In genomic region chr17:81298325-81298990, GRCh38 we compare ENCODE assay signal across 31 cellular contexts. TPM values are rescaled to one million over a fixed set of nuclear protein-coding genes. Genes with fewer than 3 reads are reported as not detected.
DNase-seq lines count a peak whose midpoint lies in the region; ATAC-seq, FAIRE-seq and TF ChIP-seq lines count a peak whose summit lies in the region.
"Had no signal": no experiment of that assay in that cellular context is flagged by ENCODE, and none has a peak within 500 bp of the region (broad histone marks: within the 10 kb centered on the region; RNA-seq: fewer than 3 reads in every experiment).

No MANE protein-coding gene starts in this region.

- intact Hi-C loops in breast epithelium (cut with DNase I; ENCODE audit: low total_unique reads) = no loop called here
- intact Hi-C loops in MCF 10A (cut with micrococcal nuclease) = no loop called here
- intact Hi-C loops in HepG2 (cut with micrococcal nuclease; ENCODE audit: unreplicated experiment) = loop anchor here (5.0 kb wide), 1 partner anchor 184 kb away; no protein-coding TSS in a partner anchor
- intact Hi-C loops in Right ventricle myocardium superior (cut with DNase I) = loop anchor here (5.0 kb wide), 1 partner anchor 94 kb away; no protein-coding TSS in a partner anchor

- ATAC-seq in HepG2 (no peak), upper lobe of left lung (ENCODE audit: low FRiP score in 2 of 2) (peak in 1 of 2 donors; percentile 47), T-cell (replicated peaks in 1 of 4) (no peak), Right ventricle myocardium superior (ENCODE audit: poor library complexity) (no peak), GM21825 (IDR thresholded peaks at IDR 0.05; ENCODE audit: unreplicated experiment) (no peak)
- ATAC-seq: activated CD4-positive, alpha-beta T cell treated with anti-CD3 and anti-CD28 coated beads for 36 hours; activated CD8-positive, alpha-beta T cell treated with anti-CD3 and anti-CD28 coated beads, Interleukin-2, amount 10 ng/mL, durations not matched to agents 7 days and 5 days; activated naive CD4-positive, alpha-beta T cell treated with anti-CD3 and anti-CD28 coated beads, Interleukin-2, amount 50 U/mL, for 72 hours; GM12878; heart right ventricle; stimulated activated memory B cell treated with anti-CD40 and anti-IgM and Interleukin-4, amounts not matched to agents 10 μg/mL and 1 μg/mL and 100 μg/mL, for 72 hours had no signal

- H3K27ac Mint-ChIP-seq in MCF 10A (ENCODE audit: low read depth, unreplicated experiment) (no peak overlapping the region), T-cell (peak overlapping the region in 1 of 2 donors; percentile 22)
- H3K27ac Mint-ChIP-seq: activated CD4-positive, alpha-beta T cell treated with anti-CD3 and anti-CD28 coated beads for 36 hours; activated CD8-positive, alpha-beta T cell treated with anti-CD3 and anti-CD28 coated beads, Interleukin-2, amount 10 ng/mL, durations not matched to agents 7 days and 5 days; activated naive CD4-positive, alpha-beta T cell treated with anti-CD3 and anti-CD28 coated beads, Interleukin-2, amount 50 U/mL, for 72 hours; stimulated activated memory B cell treated with anti-CD40 and anti-IgM and Interleukin-4, amounts not matched to agents 10 μg/mL and 1 μg/mL and 100 μg/mL, for 72 hours had no signal

- in situ Hi-C loops in HepG2 (cut with HindIII; ENCODE audit: extremely low pct_ligation_motif_present, low pct_unique_long_range_greater_than_20kb) = no loop called here

- H3K27me3 ChIP-seq in breast epithelium (no peaks in the 10 kb centered on the region), SJCRH30 (no peaks in the 10 kb centered on the region), HepG2 (ENCODE audit: control insufficient read depth in 1 of 2, insufficient read depth in 2 of 2, low read length in 2 of 2) (peaks cover 3 to 37% of the 10 kb centered on the region in 2 experiments; a peak in 4 of 5 replicates), upper lobe of left lung (no peaks in the 10 kb centered on the region)
- H3K27me3 ChIP-seq: cardiac muscle cell, sigmoid colon, suprapubic skin had no signal

- CTCF ChIA-PET in MCF 10A (lab: Yijun Ruan, JAX) = interaction anchor here (0.5 kb wide), 1 partner anchor 94 kb away, joined by 4 read pairs; no protein-coding TSS in a partner anchor
- CTCF ChIA-PET in HepG2 (lab: Yijun Ruan, JAX; ENCODE audit: low intra/inter-chr PET ratio, low total read pairs) = no interaction called here
- CTCF ChIA-PET in T-cell (lab: Charles Lee) = no interaction called here

- H3K79me2 ChIP-seq in HepG2 (ENCODE audit: insufficient read depth, low read length) = peaks cover 10% of the 10 kb centered on the region

- peaks cover 14% of the 10 kb centered on the region for H3K4me1 Mint-ChIP-seq in MCF 10A (ENCODE audit: insufficient read depth, unreplicated experiment)
- peaks cover 19 to 26% (median 25%) of the 10 kb centered on the region in 3 donors for H3K4me1 Mint-ChIP-seq in T-cell

- peak overlapping the region; percentile 34 for H3K4me2 ChIP-seq in HepG2 (ENCODE audit: low read depth, low read length)

- peak; percentile 15 for FAIRE-seq in HepG2 (lab: Jason Lieb, UNC)
- FAIRE-seq: GM12878, H1, RCC 7860, urothelium cell line had no signal

- peak overlapping the region; percentile 34 to 55 for H3K27ac ChIP-seq in breast epithelium
- peak overlapping the region; percentile 94 for H3K27ac ChIP-seq in SJCRH30
- no peak overlapping the region for H3K27ac ChIP-seq in HepG2 (ENCODE audit: extremely low read length, insufficient read depth, low read length)
- H3K27ac ChIP-seq in upper lobe of left lung = peak overlapping the region; percentile 27 to 70 (median 46)
- H3K27ac ChIP-seq: BLaER1 treated with 17β-estradiol and CSF1 and Interleukin-3, amounts not matched to agents 10 nM and 100 nM; cardiac muscle cell; heart right ventricle; suprapubic skin had no signal

- no peak for TF ChIP-seq POLR2A in breast epithelium (IDR thresholded peaks at IDR 0.05)
- TF ChIP-seq POLR2A in HepG2 (IDR thresholded peaks at IDR 0.05; ENCODE audit: insufficient read depth in 1 of 2, low read depth in 2 of 2, low read length in 2 of 2) = no peak
- TF ChIP-seq POLR2A in upper lobe of left lung (IDR thresholded peaks at IDR 0.05) = peak in 1 of 4 donors; percentile 23

- H3K36me3 Mint-ChIP-seq in MCF 10A (ENCODE audit: insufficient read depth, unreplicated experiment) (peaks cover 7% of the 10 kb centered on the region), T-cell (no peaks in the 10 kb centered on the region)
- H3K36me3 Mint-ChIP-seq: stimulated activated memory B cell treated with anti-CD40 and anti-IgM and Interleukin-4, amounts not matched to agents 10 μg/mL and 1 μg/mL and 100 μg/mL, for 72 hours had no signal

- H3K4me3 Mint-ChIP-seq in MCF 10A (ENCODE audit: unreplicated experiment) (no peak overlapping the region), T-cell (peak overlapping the region in 1 of 3 donors; percentile 14)
- H3K4me3 Mint-ChIP-seq: activated CD4-positive, alpha-beta T cell treated with anti-CD3 and anti-CD28 coated beads for 36 hours; activated CD8-positive, alpha-beta T cell treated with anti-CD3 and anti-CD28 coated beads, Interleukin-2, amount 10 ng/mL, durations not matched to agents 7 days and 5 days; stimulated activated memory B cell treated with anti-CD40 and anti-IgM and Interleukin-4, amounts not matched to agents 10 μg/mL and 1 μg/mL and 100 μg/mL, for 72 hours had no signal

- no peak overlapping the region for H3K9ac ChIP-seq in HepG2 (ENCODE audit: insufficient read depth, low read depth, low read length)

- no peak for TF ChIP-seq EP300 in HepG2 (IDR thresholded peaks at IDR 0.05; ENCODE audit: low read depth in 2 of 2, low read length in 2 of 2)
- no peak for TF ChIP-seq EP300 in HepG2 (CRISPR knock-in tag; IDR thresholded peaks at IDR 0.05; ENCODE audit: borderline replicate concordance)
- peak in 1 of 4 donors; percentile 79 for TF ChIP-seq EP300 in upper lobe of left lung (IDR thresholded peaks at IDR 0.05)

- no peak for DNase-seq in breast epithelium (ENCODE audit: low spot score in 2 of 2)
- no peak for DNase-seq in MCF 10A (ENCODE audit: unreplicated experiment)
- DNase-seq in SJCRH30 = no peak
- peak; percentile 34 for DNase-seq in HepG2 (ENCODE audit: low spot score)
- DNase-seq in upper lobe of left lung = peak in 1 of 2 donors; percentile 51
- DNase-seq in T-cell = no peak
- DNase-seq in Right ventricle myocardium superior = no peak
- DNase-seq: activated CD4-positive, alpha-beta T cell treated with anti-CD3 and anti-CD28 coated beads for 36 hours; activated CD8-positive, alpha-beta T cell treated with anti-CD3 and anti-CD28 coated beads, Interleukin-2, amount 10 ng/mL, durations not matched to agents 7 days and 5 days; activated T-cell treated with anti-CD3 and anti-CD28 coated beads for 4 hours; Caco-2; cortex of kidney; EL; heart right ventricle; IMR-90; mesenchymal stem cell; NCI-H1092; nucleus accumbens; sigmoid colon; stimulated activated CD4-positive, alpha-beta T cell treated with anti-CD3 and anti-CD28 coated beads, Interleukin-4, amount 100 ng/mL, for 4 hours had no signal

- TF ChIP-seq RAD21 in HepG2 (CRISPR knock-in tag; IDR thresholded peaks at IDR 0.05) = no peak

- H4K20me1 ChIP-seq in HepG2 (ENCODE audit: insufficient read depth, low read length) = no peaks in the 10 kb centered on the region

- no TSS peak for BruUV-seq in MCF 10A (replicated peaks; lab: Mats Ljungman, UMichigan)
- BruUV-seq in HepG2 (replicated peaks; lab: Mats Ljungman, UMichigan) = no TSS peak

- peaks cover 12% of the 10 kb centered on the region for H3K27me3 Mint-ChIP-seq in MCF 10A (ENCODE audit: insufficient read depth, unreplicated experiment)
- no peaks in the 10 kb centered on the region for H3K27me3 Mint-ChIP-seq in T-cell
- H3K27me3 Mint-ChIP-seq: activated CD4-positive, alpha-beta T cell treated with anti-CD3 and anti-CD28 coated beads for 36 hours; stimulated activated memory B cell treated with anti-CD40 and anti-IgM and Interleukin-4, amounts not matched to agents 10 μg/mL and 1 μg/mL and 100 μg/mL, for 72 hours had no signal

- no peak for TF ChIP-seq CTCF in breast epithelium (IDR thresholded peaks at IDR 0.05)
- no peak for TF ChIP-seq CTCF in MCF 10A (IDR thresholded peaks at IDR 0.05; ENCODE audit: unreplicated experiment)
- no peak for TF ChIP-seq CTCF in HepG2 (CRISPR knock-in tag; IDR thresholded peaks at IDR 0.05)
- no peak for TF ChIP-seq CTCF in upper lobe of left lung (IDR thresholded peaks at IDR 0.05)

- H3K4me1 ChIP-seq in breast epithelium = peaks cover 0 to 5% of the 10 kb centered on the region in 2 donors
- H3K4me1 ChIP-seq in SJCRH30 = peaks cover 57% of the 10 kb centered on the region
- H3K4me1 ChIP-seq in HepG2 (ENCODE audit: insufficient read depth, low read length) = peaks cover 72% of the 10 kb centered on the region
- H3K4me1 ChIP-seq in upper lobe of left lung = peaks cover 17 to 34% (median 24%) of the 10 kb centered on the region in 4 donors

- POLR2A ChIA-PET in MCF 10A (lab: Yijun Ruan, JAX) (interaction anchor here (0.6 to 1.3 kb wide), 4 partner anchors 11 to 47 kb away, joined by 3 to 7 read pairs (median 4); no protein-coding TSS in a partner anchor), HepG2 (lab: Yijun Ruan, JAX) (interaction anchor here (1.1 kb wide), 1 partner anchor 11 kb away, joined by 4 read pairs; no protein-coding TSS in a partner anchor), T-cell (lab: Charles Lee) (interaction anchor here in 1 of 2 donors (0.5 kb wide), 1 partner anchor 986 kb away, joined by 6 read pairs; no protein-coding TSS in a partner anchor)

- H3K36me3 ChIP-seq in breast epithelium (no peaks in the 10 kb centered on the region), SJCRH30 (no peaks in the 10 kb centered on the region), HepG2 (replicated peaks in 1 of 2; ENCODE audit: control insufficient read depth in 1 of 2, insufficient read depth in 2 of 2, low read length in 2 of 2) (no peaks in the 10 kb centered on the region), upper lobe of left lung (no peaks in the 10 kb centered on the region)
- H3K36me3 ChIP-seq: BLaER1 treated with 17β-estradiol and CSF1 and Interleukin-3, amounts not matched to agents 10 nM and 100 nM; cardiac muscle cell; heart right ventricle; prostate gland; sigmoid colon; suprapubic skin had no signal

- WGBS in HepG2 (ENCODE audit: low lambda C conversion rate) = 29% methylated on average over 11 of the region's 11 CpGs
- WGBS in upper lobe of left lung, 2 donors = 61 to 63% methylated on average over 11 of the region's 11 CpGs

- no peaks in the 10 kb centered on the region for H3K9me3 Mint-ChIP-seq in MCF 10A (ENCODE audit: unreplicated experiment)
- H3K9me3 Mint-ChIP-seq in T-cell = no peaks in the 10 kb centered on the region
- H3K9me3 Mint-ChIP-seq: activated naive CD4-positive, alpha-beta T cell treated with anti-CD3 and anti-CD28 coated beads, Interleukin-2, amount 50 U/mL, for 72 hours; stimulated activated memory B cell treated with anti-CD40 and anti-IgM and Interleukin-4, amounts not matched to agents 10 μg/mL and 1 μg/mL and 100 μg/mL, for 72 hours had no signal

- H3K9me3 ChIP-seq in breast epithelium (no peaks in the 10 kb centered on the region), SJCRH30 (replicated peaks) (no peaks in the 10 kb centered on the region), HepG2 (ENCODE audit: low read length) (no peaks in the 10 kb centered on the region), upper lobe of left lung (no peaks in the 10 kb centered on the region)
- H3K9me3 ChIP-seq: BLaER1 treated with 17β-estradiol and CSF1 and Interleukin-3, amounts not matched to agents 10 nM and 100 nM; Caco-2; heart right ventricle; prostate gland; sigmoid colon; suprapubic skin had no signal

- H3K4me3 ChIP-seq in breast epithelium (no peak overlapping the region), SJCRH30 (peak overlapping the region; percentile 25), HepG2 (replicated peaks in 1 of 3; ENCODE audit: insufficient read depth in 1 of 3, low read depth in 2 of 3, low read length in 3 of 3) (no peak overlapping the region), upper lobe of left lung (no peak overlapping the region)
- H3K4me3 ChIP-seq: BLaER1 treated with 17β-estradiol and CSF1 and Interleukin-3, amounts not matched to agents 10 nM and 100 nM; cardiac muscle cell; GM12878; heart right ventricle; prostate gland; sigmoid colon; suprapubic skin had no signal

- no peak overlapping the region for H2AFZ ChIP-seq in HepG2 (ENCODE audit: low read length)

RNA-seq across cellular contexts. Expression of gene SLC38A10, which starts 3.4 kb away (rescaled TPM):
- total RNA-seq in breast epithelium (100 to 1,000 TPM in 1 of 3 donors, 10 to 100 TPM in 2; 52.4 to 104 (median 85.2) TPM), MCF 10A (2022) (98.2 and 108 TPM in 2 replicates), HepG2 (2016; rRNA removed; fragmentation: Illumina TruSeq; extraction: Trizol) (23.0 and 55.8 TPM in 2 replicates), upper lobe of left lung (100 to 1,000 TPM in 4 of 6 donors, 10 to 100 TPM in 2; 90.6 to 208 (median 110) TPM), T-cell (10 to 100 TPM; 52.8 to 95.2 (median 82.3) TPM), Right ventricle myocardium superior (41.3 TPM)
- 97.0 and 99.8 TPM in 2 replicates for total RNA-seq in SJCRH30 (2014; rRNA removed; shearing (Covaris generic))
- total RNA-seq in HepG2 (2016; cell fraction: cytosol; rRNA removed; fragmentation: Illumina TruSeq; extraction: Trizol; ENCODE audit: low read depth) = 18.5 and 23.3 TPM in 2 replicates
- total RNA-seq in HepG2 (2016; cell fraction: insoluble cytoplasmic fraction; rRNA removed; fragmentation: Illumina TruSeq; extraction: Trizol) = 19.1 and 55.8 TPM in 2 replicates
- 18.8 and 20.0 TPM in 2 replicates for total RNA-seq in HepG2 (2016; cell fraction: membrane; rRNA removed; fragmentation: Illumina TruSeq; extraction: Trizol)
- total RNA-seq in HepG2 (2016; cell fraction: nucleus; rRNA removed; fragmentation: Illumina TruSeq; extraction: Trizol) = 52.6 and 64.0 TPM in 2 replicates
- polyA plus RNA-seq in HepG2 (2011; rRNA removed) = 23.4 and 33.6 TPM in 2 replicates
- polyA plus RNA-seq in HepG2 (2011; cell fraction: cytosol; rRNA removed) = 20.1 and 34.6 TPM in 2 replicates
- polyA plus RNA-seq in HepG2 (2011; cell fraction: nucleus; rRNA removed) = 63.4 and 88.4 TPM in 2 replicates
- polyA plus RNA-seq in HepG2 (2012) = 22.8 and 28.0 TPM in 2 replicates
- polyA plus RNA-seq in HepG2 (2016; cell fraction: cytosol; fragmentation: Illumina TruSeq; extraction: Trizol; ENCODE audit: low read depth) = 5.7 and 7.1 TPM in 2 replicates
- polyA plus RNA-seq in HepG2 (2016; cell fraction: insoluble cytoplasmic fraction; fragmentation: Illumina TruSeq; extraction: Trizol; ENCODE audit: low read depth) = 19.7 and 23.4 TPM in 2 replicates
- polyA plus RNA-seq in HepG2 (2016; cell fraction: membrane; fragmentation: Illumina TruSeq; extraction: Trizol; ENCODE audit: low read depth) = 10.4 and 11.4 TPM in 2 replicates
- 123 and 129 TPM in 2 replicates for polyA plus RNA-seq in HepG2 (2016; cell fraction: nucleus; fragmentation: Illumina TruSeq; extraction: Trizol; ENCODE audit: insufficient read depth, low read depth)
- polyA minus RNA-seq in HepG2 (2011; rRNA and poly(A)+ RNA removed; ENCODE audit: low replicate concordance) = 53.9 and 165 TPM in 2 replicates
- polyA minus RNA-seq in HepG2 (2011; cell fraction: cytosol; rRNA and poly(A)+ RNA removed) = 62.7 and 77.3 TPM in 2 replicates
- 25.7 and 27.8 TPM in 2 replicates for polyA minus RNA-seq in HepG2 (2011; cell fraction: nucleus; rRNA and poly(A)+ RNA removed)

RNA-seq across cellular contexts. Expression of gene NDUFAF8, which starts 59.3 kb away (rescaled TPM):
- 10 to 100 TPM; 34.2 to 39.7 (median 35.2) TPM for total RNA-seq in breast epithelium
- 95.0 and 95.3 TPM in 2 replicates for total RNA-seq in MCF 10A (2022)
- total RNA-seq in SJCRH30 (2014; rRNA removed; shearing (Covaris generic)) = 129 and 132 TPM in 2 replicates
- 213 and 233 TPM in 2 replicates for total RNA-seq in HepG2 (2016; rRNA removed; fragmentation: Illumina TruSeq; extraction: Trizol)
- total RNA-seq in HepG2 (2016; cell fraction: cytosol; rRNA removed; fragmentation: Illumina TruSeq; extraction: Trizol; ENCODE audit: low read depth) = 565 and 636 TPM in 2 replicates
- 209 and 214 TPM in 2 replicates for total RNA-seq in HepG2 (2016; cell fraction: insoluble cytoplasmic fraction; rRNA removed; fragmentation: Illumina TruSeq; extraction: Trizol)
- 441 and 487 TPM in 2 replicates for total RNA-seq in HepG2 (2016; cell fraction: membrane; rRNA removed; fragmentation: Illumina TruSeq; extraction: Trizol)
- 99.9 and 114 TPM in 2 replicates for total RNA-seq in HepG2 (2016; cell fraction: nucleus; rRNA removed; fragmentation: Illumina TruSeq; extraction: Trizol)
- 62.4 and 75.6 TPM in 2 replicates for polyA plus RNA-seq in HepG2 (2011; rRNA removed)
- polyA plus RNA-seq in HepG2 (2011; cell fraction: cytosol; rRNA removed) = 52.0 and 67.0 TPM in 2 replicates
- 67.0 and 99.7 TPM in 2 replicates for polyA plus RNA-seq in HepG2 (2011; cell fraction: nucleus; rRNA removed)
- 74.7 and 106 TPM in 2 replicates for polyA plus RNA-seq in HepG2 (2012)
- polyA plus RNA-seq in HepG2 (2016; cell fraction: cytosol; fragmentation: Illumina TruSeq; extraction: Trizol; ENCODE audit: low read depth) = 562 and 639 TPM in 2 replicates
- 170 and 188 TPM in 2 replicates for polyA plus RNA-seq in HepG2 (2016; cell fraction: insoluble cytoplasmic fraction; fragmentation: Illumina TruSeq; extraction: Trizol; ENCODE audit: low read depth)
- 357 and 397 TPM in 2 replicates for polyA plus RNA-seq in HepG2 (2016; cell fraction: membrane; fragmentation: Illumina TruSeq; extraction: Trizol; ENCODE audit: low read depth)
- 180 and 208 TPM in 2 replicates for polyA plus RNA-seq in HepG2 (2016; cell fraction: nucleus; fragmentation: Illumina TruSeq; extraction: Trizol; ENCODE audit: insufficient read depth, low read depth)
- 13.6 and 21.7 TPM in 2 replicates for polyA minus RNA-seq in HepG2 (2011; rRNA and poly(A)+ RNA removed; ENCODE audit: low replicate concordance)
- polyA minus RNA-seq in HepG2 (2011; cell fraction: cytosol; rRNA and poly(A)+ RNA removed) = 4.9 and 8.2 TPM in 2 replicates
- 26.2 and 31.2 TPM in 2 replicates for polyA minus RNA-seq in HepG2 (2011; cell fraction: nucleus; rRNA and poly(A)+ RNA removed)
- total RNA-seq in upper lobe of left lung = 10 to 100 TPM; 19.6 to 38.1 (median 33.6) TPM
- 10 to 100 TPM; 35.0 to 60.8 (median 51.2) TPM for total RNA-seq in T-cell
- total RNA-seq in Right ventricle myocardium superior = 59.4 TPM

RNA-seq across cellular contexts. Expression of gene TEPSIN, which starts 59.6 kb away (rescaled TPM):
- total RNA-seq in breast epithelium (10 to 100 TPM; 33.9 to 54.3 (median 36.4) TPM), MCF 10A (2022) (23.4 and 27.4 TPM in 2 replicates), HepG2 (2016; rRNA removed; fragmentation: Illumina TruSeq; extraction: Trizol) (8.5 and 18.8 TPM in 2 replicates), upper lobe of left lung (100 to 1,000 TPM in 2 of 6 donors, 10 to 100 TPM in 4; 33.1 to 141 (median 49.7) TPM), T-cell (100 to 1,000 TPM in 3 of 5 donors, 10 to 100 TPM in 2; 73.8 to 169 (median 161) TPM), Right ventricle myocardium superior (13.4 TPM)
- total RNA-seq in SJCRH30 (2014; rRNA removed; shearing (Covaris generic)) = 21.5 and 29.3 TPM in 2 replicates
- total RNA-seq in HepG2 (2016; cell fraction: cytosol; rRNA removed; fragmentation: Illumina TruSeq; extraction: Trizol; ENCODE audit: low read depth) = 5.0 and 7.5 TPM in 2 replicates
- total RNA-seq in HepG2 (2016; cell fraction: insoluble cytoplasmic fraction; rRNA removed; fragmentation: Illumina TruSeq; extraction: Trizol) = 7.1 and 20.3 TPM in 2 replicates
- 7.0 and 8.1 TPM in 2 replicates for total RNA-seq in HepG2 (2016; cell fraction: membrane; rRNA removed; fragmentation: Illumina TruSeq; extraction: Trizol)
- 24.5 and 27.8 TPM in 2 replicates for total RNA-seq in HepG2 (2016; cell fraction: nucleus; rRNA removed; fragmentation: Illumina TruSeq; extraction: Trizol)
- polyA plus RNA-seq in HepG2 (2011; rRNA removed) = 16.1 and 19.7 TPM in 2 replicates
- 4.0 and 8.2 TPM in 2 replicates for polyA plus RNA-seq in HepG2 (2011; cell fraction: cytosol; rRNA removed)
- polyA plus RNA-seq in HepG2 (2011; cell fraction: nucleus; rRNA removed) = 328 and 418 TPM in 2 replicates
- polyA plus RNA-seq in HepG2 (2012) = 9.5 and 16.4 TPM in 2 replicates
- 2.4 and 2.5 TPM in 2 replicates for polyA plus RNA-seq in HepG2 (2016; cell fraction: cytosol; fragmentation: Illumina TruSeq; extraction: Trizol; ENCODE audit: low read depth)
- polyA plus RNA-seq in HepG2 (2016; cell fraction: insoluble cytoplasmic fraction; fragmentation: Illumina TruSeq; extraction: Trizol; ENCODE audit: low read depth) = 6.3 and 9.9 TPM in 2 replicates
- 4.3 and 6.0 TPM in 2 replicates for polyA plus RNA-seq in HepG2 (2016; cell fraction: membrane; fragmentation: Illumina TruSeq; extraction: Trizol; ENCODE audit: low read depth)
- polyA plus RNA-seq in HepG2 (2016; cell fraction: nucleus; fragmentation: Illumina TruSeq; extraction: Trizol; ENCODE audit: insufficient read depth, low read depth) = 90.2 and 98.6 TPM in 2 replicates
- polyA minus RNA-seq in HepG2 (2011; rRNA and poly(A)+ RNA removed; ENCODE audit: low replicate concordance) = 14.1 and 21.0 TPM in 2 replicates
- 3.4 and 3.7 TPM in 2 replicates for polyA minus RNA-seq in HepG2 (2011; cell fraction: cytosol; rRNA and poly(A)+ RNA removed)
- 39.0 and 47.9 TPM in 2 replicates for polyA minus RNA-seq in HepG2 (2011; cell fraction: nucleus; rRNA and poly(A)+ RNA removed)

Comparison
In these comparisons a context has a peak if more than half of its experiments do, and no peak if none do; other contexts are left out.
1. intact Hi-C loops: an anchor here in HepG2 (5.0 kb wide) and Right ventricle myocardium superior (5.0 kb wide); none called in breast epithelium and MCF 10A.